1 cellular context compared by ENCODE assay signal in genomic region chr12:6827982-6828670, GRCh38.
TF ChIP-seq lines count a peak whose summit lies in the region.

Gene P3H3 (plus strand): TSS chr12:6828407. CDS start chr12:6828441, 34 bp downstream.

TF ChIP-seq in HEK293, 187 proteins besides CTCF, POLR2A, EP300 and RAD21 (continued from another document and continues in another):
- TF ChIP-seq ZBTB11 (tag by site-specific recombination; conservative IDR thresholded peaks at IDR 0.05; ENCODE audit: low read depth) (no peak; the same call in 1 of the 2 replicates), ZNF146 (tag by site-specific recombination; IDR thresholded peaks at IDR 0.05) (no peak), KLF7 (tag by site-specific recombination; IDR thresholded peaks at IDR 0.05; ENCODE audit: borderline replicate concordance) (no peak; the same call in 1 of the 2 replicates), HOXD13 (CRISPR knock-in tag; IDR thresholded peaks at IDR 0.05; ENCODE audit: borderline replicate concordance) (no peak), ZNF629 (tag by site-specific recombination; IDR thresholded peaks at IDR 0.05) (peak; percentile 71; the same call in 1 of the 2 replicates), ZNF302 (tag by site-specific recombination; IDR thresholded peaks at IDR 0.05; ENCODE audit: low read depth) (no peak), ZNF292 (tag by site-specific recombination; IDR thresholded peaks at IDR 0.05; ENCODE audit: borderline replicate concordance, low read depth) (no peak), ZNF221 (tag by site-specific recombination; IDR thresholded peaks at IDR 0.05; ENCODE audit: borderline replicate concordance) (no peak), ZNF623 (tag by site-specific recombination; IDR thresholded peaks at IDR 0.05) (no peak), INSM2 (tag by site-specific recombination; IDR thresholded peaks at IDR 0.05) (peak; percentile 54; the same call in 1 of the 2 replicates), ZNF2 (tag by site-specific recombination; IDR thresholded peaks at IDR 0.05) (0 out of 2 replicates have a peak, but pooled peaks have one; percentile 13), ZNF404 (tag by site-specific recombination; IDR thresholded peaks at IDR 0.05) (no peak), ELK4 (IDR thresholded peaks at IDR 0.05; ENCODE audit: borderline replicate concordance, low read depth, low read length) (no peak), ZBTB26 (tag by site-specific recombination; optimal IDR thresholded peaks at IDR 0.05) (no peak), KLF17 (tag by site-specific recombination; IDR thresholded peaks at IDR 0.05) (peak; percentile 81), ZNF175 (tag by site-specific recombination; IDR thresholded peaks at IDR 0.05) (no peak), ZNF324 (tag by site-specific recombination; IDR thresholded peaks at IDR 0.05) (peak; percentile 90), ZNF23 (tag by site-specific recombination; IDR thresholded peaks at IDR 0.05; ENCODE audit: borderline replicate concordance) (no peak), ZNF777 (tag by site-specific recombination; IDR thresholded peaks at IDR 0.05; ENCODE audit: borderline replicate concordance) (no peak), ZSCAN16 (tag by site-specific recombination; IDR thresholded peaks at IDR 0.05) (no peak), ZNF501 (tag by site-specific recombination; IDR thresholded peaks at IDR 0.05) (peak; percentile 66; the same call in 1 of the 2 replicates), ZBTB20 (tag by site-specific recombination; IDR thresholded peaks at IDR 0.05) (no peak), GFI1B (tag by site-specific recombination; IDR thresholded peaks at IDR 0.05) (no peak), ZNF239 (tag by site-specific recombination; IDR thresholded peaks at IDR 0.05) (no peak), ZNF560 (tag by site-specific recombination; IDR thresholded peaks at IDR 0.05; ENCODE audit: borderline replicate concordance) (no peak), ZNF266 (tag by site-specific recombination; IDR thresholded peaks at IDR 0.05; ENCODE audit: low read depth) (no peak), ZNF654 (tag by site-specific recombination; IDR thresholded peaks at IDR 0.05; ENCODE audit: low read depth) (no peak), ZNF658 (tag by site-specific recombination; IDR thresholded peaks at IDR 0.05) (no peak), ZNF664 (tag by site-specific recombination; IDR thresholded peaks at IDR 0.05) (peak; percentile 26; the same call in 1 of the 2 replicates), ZNF274 (IDR thresholded peaks at IDR 0.05; ENCODE audit: low read length) (no peak), ZNF274 (tag by site-specific recombination; IDR thresholded peaks at IDR 0.05; ENCODE audit: borderline replicate concordance) (no peak), ZNF26 (tag by site-specific recombination; IDR thresholded peaks at IDR 0.05) (no peak), ZBTB10 (tag by site-specific recombination; IDR thresholded peaks at IDR 0.05) (peak; percentile 95), SETDB1 (IDR thresholded peaks at IDR 0.05; ENCODE audit: insufficient read length, low read length) (no peak), ZNF768 (tag by site-specific recombination; IDR thresholded peaks at IDR 0.05) (no peak), ZNF660 (tag by site-specific recombination; IDR thresholded peaks at IDR 0.05) (no peak; the same call in 1 of the 2 replicates), MEIS1 (CRISPR knock-in tag; IDR thresholded peaks at IDR 0.05; ENCODE audit: borderline replicate concordance) (no peak), ZNF521 (tag by site-specific recombination; IDR thresholded peaks at IDR 0.05) (no peak), ZNF544 (tag by site-specific recombination; IDR thresholded peaks at IDR 0.05) (no peak), PRDM1 (tag by site-specific recombination; IDR thresholded peaks at IDR 0.05) (peak; percentile 55), GLI2 (tag by site-specific recombination; IDR thresholded peaks at IDR 0.05; ENCODE audit: borderline replicate concordance, low read depth) (no peak), ZNF169 (tag by site-specific recombination; IDR thresholded peaks at IDR 0.05) (no peak), ZNF48 (tag by site-specific recombination; IDR thresholded peaks at IDR 0.05) (no peak), TSHZ1 (tag by site-specific recombination; IDR thresholded peaks at IDR 0.05; ENCODE audit: borderline replicate concordance) (peak; percentile 42; the same call in 1 of the 2 replicates), ZNF76 (tag by site-specific recombination; IDR thresholded peaks at IDR 0.05; ENCODE audit: borderline replicate concordance, low read depth) (peak; percentile 76), ZBTB7A (tag by site-specific recombination; IDR thresholded peaks at IDR 0.05; ENCODE audit: low read depth) (peak; percentile 90), ZNF513 (tag by site-specific recombination; IDR thresholded peaks at IDR 0.05) (peak; percentile 41; the same call in 1 of the 2 replicates), ZBTB1 (tag by site-specific recombination; IDR thresholded peaks at IDR 0.05) (peak; percentile 38; the same call in 1 of the 2 replicates), ZNF366 (tag by site-specific recombination; conservative IDR thresholded peaks at IDR 0.05) (peak; percentile 99)
